19 cellular contexts compared by ENCODE assay signal in genomic region chr12:102394200-102394599, GRCh38.
"Had no signal": no experiment of that assay in that cellular context is flagged by ENCODE, and none has a peak within 500 bp of the region (broad histone marks: within the 10 kb centered on the region; RNA-seq: fewer than 3 reads in every experiment).

No MANE protein-coding gene starts in this region.

- DNase-seq: activated CD4-positive, alpha-beta T cell treated with anti-CD3 and anti-CD28 coated beads for 48 hours; activated CD4-positive, alpha-beta T cell treated with anti-CD3 and anti-CD28 coated beads, Interleukin-2, amount 50 U/mL, for 48 hours; activated CD4-positive, CD25-positive, alpha-beta regulatory T cell treated with anti-CD3 and anti-CD28 coated beads, Interleukin-2, amount 50 U/mL, for 72 hours; activated CD8-positive, alpha-beta memory T cell treated with anti-CD3 and anti-CD28 coated beads, Interleukin-2, amount 10 ng/mL, durations not matched to agents 7 days and 5 days; activated effector memory CD4-positive, alpha-beta T cell treated with Interleukin-2 at 50 U/mL for 16 hours; activated naive CD4-positive, alpha-beta T cell; activated T-cell treated with anti-CD3 and anti-CD28 coated beads, Interleukin-2, amount 50 U/mL, for 24 hours; aorta; central memory CD4-positive, alpha-beta T cell; IMR-90; KG1; NCI-H1048; NCI-H1417 treated with DMSO at 0.1 percent for 48 hours; NCI-H2081; NCI-H2171; NCI-H226; NCI-H524 treated with DMSO at 0.1 percent for 48 hours; Peyer's patch; SHP77 had no signal
